ENCODE assay signal across 19 cellular contexts in genomic region chr21:44027607-44028286, GRCh38. TPM values are rescaled to one million over a fixed set of nuclear protein-coding genes. Genes with fewer than 3 reads are reported as not detected.
DNase-seq lines count a peak whose midpoint lies in the region; ATAC-seq and TF ChIP-seq lines count a peak whose summit lies in the region.
"Had no signal": no experiment of that assay in that cellular context is flagged by ENCODE, and none has a peak within 500 bp of the region (broad histone marks: within the 10 kb centered on the region; RNA-seq: fewer than 3 reads in every experiment).

No MANE protein-coding gene starts in this region.

- H3K27me3 Mint-ChIP-seq in activated naive CD4-positive, alpha-beta T cell treated with anti-CD3 and anti-CD28 coated beads, Interleukin-2, amount 50 U/mL, for 24 hours, result no peaks in the 10 kb centered on the region
- no peaks in the 10 kb centered on the region for H3K27me3 Mint-ChIP-seq in chondrocyte (ENCODE audit: low read depth)
- H3K27me3 Mint-ChIP-seq in stimulated activated naive B cell treated with anti-CD40 and anti-IgM and Interleukin-4, amounts not matched to agents 10 μg/mL and 1 μg/mL and 100 μg/mL, for 72 hours, result no peaks in the 10 kb centered on the region

- H3K9me3 Mint-ChIP-seq in activated naive CD4-positive, alpha-beta T cell treated with anti-CD3 and anti-CD28 coated beads, Interleukin-2, amount 50 U/mL, for 24 hours, result no peaks in the 10 kb centered on the region
- no peaks in the 10 kb centered on the region for H3K9me3 Mint-ChIP-seq in chondrocyte (ENCODE audit: low read depth)
- no peaks in the 10 kb centered on the region for H3K9me3 Mint-ChIP-seq in stimulated activated naive B cell treated with anti-CD40 and anti-IgM and Interleukin-4, amounts not matched to agents 10 μg/mL and 1 μg/mL and 100 μg/mL, for 72 hours

- peaks cover 76% of the 10 kb centered on the region for H3K4me1 Mint-ChIP-seq in activated naive CD4-positive, alpha-beta T cell treated with anti-CD3 and anti-CD28 coated beads, Interleukin-2, amount 50 U/mL, for 24 hours
- H3K4me1 Mint-ChIP-seq in chondrocyte (ENCODE audit: low read depth), result peaks cover 39% of the 10 kb centered on the region
- H3K4me1 Mint-ChIP-seq in stimulated activated naive B cell treated with anti-CD40 and anti-IgM and Interleukin-4, amounts not matched to agents 10 μg/mL and 1 μg/mL and 100 μg/mL, for 72 hours, result peaks cover 34 to 75% of the 10 kb centered on the region in 2 donors

- peaks cover 10% of the 10 kb centered on the region for H3K36me3 Mint-ChIP-seq in activated naive CD4-positive, alpha-beta T cell treated with anti-CD3 and anti-CD28 coated beads, Interleukin-2, amount 50 U/mL, for 24 hours
- no peaks in the 10 kb centered on the region for H3K36me3 Mint-ChIP-seq in chondrocyte (ENCODE audit: low read depth)
- H3K36me3 Mint-ChIP-seq in stimulated activated naive B cell treated with anti-CD40 and anti-IgM and Interleukin-4, amounts not matched to agents 10 μg/mL and 1 μg/mL and 100 μg/mL, for 72 hours, result peaks cover 20 to 36% of the 10 kb centered on the region in 2 donors

- H3K27ac ChIP-seq in substantia nigra (ENCODE audit: low read depth, low read length, poor library complexity, severe bottlenecking), result peak overlapping the region; percentile 18

- no peak for DNase-seq in activated naive CD4-positive, alpha-beta T cell treated with Interleukin-2 at 50 U/mL for 16 hours
- DNase-seq in NCI-H82 treated with DMSO at 0.1 percent for 48 hours (lab: John Stamatoyannopoulos, UW; ENCODE audit: unreplicated experiment), result peak; percentile 69
- no peak for DNase-seq in chondrocyte (ENCODE audit: low spot score)
- DNase-seq in substantia nigra (lab: John Stamatoyannopoulos, UW), result no peak
- no peak for DNase-seq in stimulated activated naive B cell treated with anti-CD40 and anti-IgM and Interleukin-4, amounts not matched to agents 10 μg/mL and 1 μg/mL and 100 μg/mL, for 72 hours
- DNase-seq in NCI-H187 (lab: John Stamatoyannopoulos, UW), result no peak
- DNase-seq: 8988T, C1 segment of cervical spinal cord, Calu3, Kasumi-1, NCI-H1105 treated with DMSO at 0.1 percent for 48 hours, NCI-H1930, NCI-H2171, NCI-H446 treated with DMSO at 0.1 percent for 48 hours, NCI-H748 treated with DMSO at 0.1 percent for 48 hours, SIG-M5 had no signal

- TF ChIP-seq CTCF in chondrocyte (IDR thresholded peaks at IDR 0.05), result no peak

- no peak overlapping the region for H3K4me3 Mint-ChIP-seq in activated naive CD4-positive, alpha-beta T cell treated with anti-CD3 and anti-CD28 coated beads, Interleukin-2, amount 50 U/mL, for 24 hours
- no peak overlapping the region for H3K4me3 Mint-ChIP-seq in chondrocyte (ENCODE audit: unreplicated experiment)
- no peak overlapping the region for H3K4me3 Mint-ChIP-seq in stimulated activated naive B cell treated with anti-CD40 and anti-IgM and Interleukin-4, amounts not matched to agents 10 μg/mL and 1 μg/mL and 100 μg/mL, for 72 hours

- no peak for ATAC-seq in stimulated activated naive B cell treated with anti-CD40 and anti-IgM and Interleukin-4, amounts not matched to agents 10 μg/mL and 1 μg/mL and 100 μg/mL, for 72 hours (replicated peaks)
- no peak for ATAC-seq in HG02588 (IDR thresholded peaks at IDR 0.05; ENCODE audit: unreplicated experiment)
- ATAC-seq: GM12878 had no signal

- H3K27ac Mint-ChIP-seq in activated naive CD4-positive, alpha-beta T cell treated with anti-CD3 and anti-CD28 coated beads, Interleukin-2, amount 50 U/mL, for 24 hours, result peak overlapping the region; percentile 55
- H3K27ac Mint-ChIP-seq in chondrocyte (ENCODE audit: unreplicated experiment), result peak overlapping the region; percentile 39
- H3K27ac Mint-ChIP-seq in stimulated activated naive B cell treated with anti-CD40 and anti-IgM and Interleukin-4, amounts not matched to agents 10 μg/mL and 1 μg/mL and 100 μg/mL, for 72 hours, result no peak overlapping the region

RNA-seq across cellular contexts. Expression of gene TRAPPC10, which starts 15.6 kb away (rescaled TPM):
- 31.0 to 41.8 TPM (median 37.0 TPM) in 3 replicates for total RNA-seq in chondrocyte
